10 cellular contexts compared by ENCODE assay signal in genomic region chr1:52424757-52425265, GRCh38. TPM values are rescaled to one million over a fixed set of nuclear protein-coding genes. Genes with fewer than 3 reads are reported as not detected.
DNase-seq lines count a peak whose midpoint lies in the region; ATAC-seq and TF ChIP-seq lines count a peak whose summit lies in the region.
"Had no signal": no experiment of that assay in that cellular context is flagged by ENCODE, and none has a peak within 500 bp of the region (broad histone marks: within the 10 kb centered on the region; RNA-seq: fewer than 3 reads in every experiment).

No MANE protein-coding gene starts in this region.

- H3K9me1 ChIP-seq in IMR-90 (ENCODE audit: insufficient read depth, low read length) = peaks cover 12% of the 10 kb centered on the region

- H3K9ac ChIP-seq in IMR-90 (ENCODE audit: low read depth, low read length) = no peak overlapping the region

- no peak overlapping the region for H2AK9ac ChIP-seq in IMR-90 (replicated peaks; ENCODE audit: low read depth, low read length, poor library complexity)

- no peak overlapping the region for H2AK5ac ChIP-seq in IMR-90 (ENCODE audit: low read depth, low read length)

- H3K27ac ChIP-seq in IMR-90 (ENCODE audit: insufficient read depth, low read length) = no peak overlapping the region
- H3K27ac ChIP-seq in naive thymus-derived CD4-positive, alpha-beta T cell (ENCODE audit: low read depth, low read length) = peak overlapping the region; percentile 63
- no peak overlapping the region for H3K27ac ChIP-seq in substantia nigra (ENCODE audit: low read depth, low read length, poor library complexity, severe bottlenecking)
- H3K27ac ChIP-seq: pancreas, vagina had no signal

- H3K56ac ChIP-seq in IMR-90 (ENCODE audit: extremely low read depth, insufficient read depth, low read length) = no peak overlapping the region

- CTCF ChIA-PET in IMR-90 (lab: Yijun Ruan, JAX) = no interaction called here
- CTCF ChIA-PET in naive thymus-derived CD4-positive, alpha-beta T cell (lab: Charles Lee) = no interaction called here

- peak; percentile 35 for ATAC-seq in IMR-90 (ENCODE audit: low read depth)
- no peak for ATAC-seq in naive thymus-derived CD4-positive, alpha-beta T cell
- ATAC-seq: pancreas had no signal

- dilution Hi-C loops in IMR-90 (cut with HindIII; ENCODE audit: low sequenced_read_pairs, unreplicated experiment) = no loop called here

- no peak overlapping the region for H4K5ac ChIP-seq in IMR-90 (ENCODE audit: low read depth, low read length)

- H3K27me3 Mint-ChIP-seq in activated CD4-positive, alpha-beta T cell treated with anti-CD3 and anti-CD28 coated beads, Interleukin-2, amount 10 ng/mL, durations not matched to agents 24 days and 14 days = no peaks in the 10 kb centered on the region
- H3K27me3 Mint-ChIP-seq in activated T-helper 2 cell treated with anti-CD3 and anti-CD28 coated beads, Interferon-gamma antibody, Interleukin-2, Interleukin-4, amounts not matched to agents 10 μg/mL and 5 μg/mL and 100 μg/mL, durations not matched to agents 14 hours and 24 hours and 36 hours (ENCODE audit: low read depth) = no peaks in the 10 kb centered on the region
- no peaks in the 10 kb centered on the region for H3K27me3 Mint-ChIP-seq in naive thymus-derived CD4-positive, alpha-beta T cell

- H3K79me1 ChIP-seq in IMR-90 (ENCODE audit: low read depth in 1 of 2, low read length in 2 of 2) = peaks cover 3 to 28% of the 10 kb centered on the region in 2 experiments; a peak in 3 of 4 replicates

- POLR2A ChIA-PET in IMR-90 (lab: Charles Lee; ENCODE audit: unreplicated experiment) = no interaction called here
- POLR2A ChIA-PET in naive thymus-derived CD4-positive, alpha-beta T cell (lab: Charles Lee) = interaction anchor here (0.8 to 4.1 kb wide), 8 partner anchors 17 to 302 kb away, joined by 3 to 53 read pairs (median 4); partner anchors contain the start of genes CC2D1B, ORC1, PRPF38A and SHISAL2A

- peaks cover 33% of the 10 kb centered on the region for H3K4me1 Mint-ChIP-seq in activated CD4-positive, alpha-beta T cell treated with anti-CD3 and anti-CD28 coated beads, Interleukin-2, amount 10 ng/mL, durations not matched to agents 24 days and 14 days
- peaks cover 33% of the 10 kb centered on the region for H3K4me1 Mint-ChIP-seq in activated T-helper 2 cell treated with anti-CD3 and anti-CD28 coated beads, Interferon-gamma antibody, Interleukin-2, Interleukin-4, amounts not matched to agents 10 μg/mL and 5 μg/mL and 100 μg/mL, durations not matched to agents 14 hours and 24 hours and 36 hours (ENCODE audit: low read depth)
- H3K4me1 Mint-ChIP-seq in naive thymus-derived CD4-positive, alpha-beta T cell = peaks cover 27 to 67% (median 46%) of the 10 kb centered on the region in 7 donors

- H2BK120ac ChIP-seq in IMR-90 (ENCODE audit: low read depth, low read length) = no peak overlapping the region

- no peak overlapping the region for H4K91ac ChIP-seq in IMR-90 (ENCODE audit: insufficient read depth, low read depth, low read length)

- TF ChIP-seq POLR2A in IMR-90 (IDR thresholded peaks at IDR 0.05; ENCODE audit: low read depth, low read length) = no peak

- H3K4ac ChIP-seq in IMR-90 (ENCODE audit: low read depth, low read length) = no peak overlapping the region

- no peak overlapping the region for H2BK5ac ChIP-seq in IMR-90 (ENCODE audit: low read depth, low read length, poor library complexity, severe bottlenecking)

- H3K9me3 ChIP-seq in IMR-90 (ENCODE audit: control insufficient read depth, insufficient read depth, low read length) = no peaks in the 10 kb centered on the region
- no peaks in the 10 kb centered on the region for H3K9me3 ChIP-seq in naive thymus-derived CD4-positive, alpha-beta T cell (ENCODE audit: control insufficient read depth in 2 of 3, low read length in 3 of 3)
- H3K9me3 ChIP-seq: pancreas, vagina had no signal

- H3K27me3 ChIP-seq in IMR-90 (ENCODE audit: control insufficient read depth, insufficient read depth, low read length) = no peaks in the 10 kb centered on the region
- no peaks in the 10 kb centered on the region for H3K27me3 ChIP-seq in naive thymus-derived CD4-positive, alpha-beta T cell (ENCODE audit: control insufficient read depth in 2 of 2, insufficient read depth in 2 of 2, low read length in 2 of 2)
- H3K27me3 ChIP-seq: pancreas, vagina had no signal

- intact Hi-C loops in activated CD4-positive, alpha-beta T cell treated with anti-CD3 and anti-CD28 coated beads, Interleukin-2, amount 10 ng/mL, durations not matched to agents 24 days and 14 days (cut with micrococcal nuclease) = loop anchor here (1.0 kb wide), 3 partner anchors 21 to 261 kb away; partner anchors contain the start of genes ORC1, PRPF38A and TUT4
- intact Hi-C loops in IMR-90 (cut with micrococcal nuclease) = loop anchor here (5.0 kb wide), 1 partner anchor 262 kb away; no protein-coding TSS in a partner anchor
- intact Hi-C loops in activated T-helper 2 cell treated with anti-CD3 and anti-CD28 coated beads, Interferon-gamma antibody, Interleukin-2, Interleukin-4, amounts not matched to agents 10 μg/mL and 5 μg/mL and 100 μg/mL, durations not matched to agents 14 hours and 24 hours and 36 hours (cut with micrococcal nuclease) = loop anchor here (1.0 to 10.0 kb wide), 4 partner anchors 21 to 261 kb away; partner anchors contain the start of genes ORC1, PRPF38A and TUT4
- intact Hi-C loops in naive thymus-derived CD4-positive, alpha-beta T cell (cut with micrococcal nuclease) = loop anchor here (1.0 to 5.0 kb wide), 8 partner anchors 16 to 368 kb away; partner anchors contain the start of genes BTF3L4 (in 2 of the 2), ORC1 (in 2 of the 2), PRPF38A (in 2 of the 2) and TUT4 (in 2 of the 2)

- no TSS peak for BruUV-seq in IMR-90 (replicated peaks; lab: Mats Ljungman, UMichigan)

- peak overlapping the region; percentile 81 for H3K27ac Mint-ChIP-seq in activated CD4-positive, alpha-beta T cell treated with anti-CD3 and anti-CD28 coated beads, Interleukin-2, amount 10 ng/mL, durations not matched to agents 24 days and 14 days
- H3K27ac Mint-ChIP-seq in activated T-helper 2 cell treated with anti-CD3 and anti-CD28 coated beads, Interferon-gamma antibody, Interleukin-2, Interleukin-4, amounts not matched to agents 10 μg/mL and 5 μg/mL and 100 μg/mL, durations not matched to agents 14 hours and 24 hours and 36 hours = peak overlapping the region; percentile 91
- peak overlapping the region; percentile 85 to 96 (median 91) for H3K27ac Mint-ChIP-seq in naive thymus-derived CD4-positive, alpha-beta T cell

- TF ChIP-seq RAD21 in IMR-90 (IDR thresholded peaks at IDR 0.05; ENCODE audit: low read length) = no peak

- H3K14ac ChIP-seq in IMR-90 (replicated peaks; ENCODE audit: low read depth, low read length) = no peak overlapping the region

- no peak overlapping the region for H4K8ac ChIP-seq in IMR-90 (ENCODE audit: low read depth in 2 of 2, low read length in 2 of 2)

- no peak overlapping the region for H2BK20ac ChIP-seq in IMR-90 (ENCODE audit: low read depth, low read length)

- no peak overlapping the region for H3K23ac ChIP-seq in IMR-90 (ENCODE audit: low read depth, low read length)

- peak overlapping the region; percentile 13; the same call in 1 of the 2 replicates for H3K4me2 ChIP-seq in IMR-90 (ENCODE audit: low read depth, low read length)

- H4K20me1 ChIP-seq in IMR-90 (ENCODE audit: insufficient read depth, low read length) = peaks cover 10% of the 10 kb centered on the region; the same call in 1 of the 2 replicates

- WGBS in IMR-90 (ENCODE audit: extremely low coverage in 2 of 2, insufficient read length in 1 of 2), 2 experiments = 86% methylated on average over 2 of the region's 2 CpGs; no CpG with 5 or more reads in 1 of the 2 experiments

- no peak overlapping the region for H3K4me3 ChIP-seq in IMR-90 (ENCODE audit: insufficient read depth, low read depth, low read length)
- no peak overlapping the region for H3K4me3 ChIP-seq in naive thymus-derived CD4-positive, alpha-beta T cell (ENCODE audit: low read length)
- H3K4me3 ChIP-seq: pancreas, vagina had no signal

- no peaks in the 10 kb centered on the region for H3K9me3 Mint-ChIP-seq in activated CD4-positive, alpha-beta T cell treated with anti-CD3 and anti-CD28 coated beads, Interleukin-2, amount 10 ng/mL, durations not matched to agents 24 days and 14 days
- no peaks in the 10 kb centered on the region for H3K9me3 Mint-ChIP-seq in activated T-helper 2 cell treated with anti-CD3 and anti-CD28 coated beads, Interferon-gamma antibody, Interleukin-2, Interleukin-4, amounts not matched to agents 10 μg/mL and 5 μg/mL and 100 μg/mL, durations not matched to agents 14 hours and 24 hours and 36 hours
- no peaks in the 10 kb centered on the region for H3K9me3 Mint-ChIP-seq in naive thymus-derived CD4-positive, alpha-beta T cell

- H3K36me3 ChIP-seq in IMR-90 (ENCODE audit: control insufficient read depth, insufficient read depth, low read length) = peaks cover 13% of the 10 kb centered on the region
- peaks cover 0 to 7% (median 0%) of the 10 kb centered on the region in 3 experiments for H3K36me3 ChIP-seq in naive thymus-derived CD4-positive, alpha-beta T cell (ENCODE audit: control insufficient read depth in 2 of 3, insufficient read depth in 3 of 3, low read length in 3 of 3)

- no peak overlapping the region for H3K18ac ChIP-seq in IMR-90 (ENCODE audit: low read depth, low read length)

- no peak overlapping the region for H2AFZ ChIP-seq in IMR-90 (replicated peaks; ENCODE audit: low read length, poor library complexity)

- peak overlapping the region; percentile 67 for H3K4me3 Mint-ChIP-seq in activated CD4-positive, alpha-beta T cell treated with anti-CD3 and anti-CD28 coated beads, Interleukin-2, amount 10 ng/mL, durations not matched to agents 24 days and 14 days
- H3K4me3 Mint-ChIP-seq in activated T-helper 2 cell treated with anti-CD3 and anti-CD28 coated beads, Interferon-gamma antibody, Interleukin-2, Interleukin-4, amounts not matched to agents 10 μg/mL and 5 μg/mL and 100 μg/mL, durations not matched to agents 14 hours and 24 hours and 36 hours (ENCODE audit: low read depth) = peak overlapping the region; percentile 52
- peak overlapping the region; percentile 49 to 81 (median 74) for H3K4me3 Mint-ChIP-seq in naive thymus-derived CD4-positive, alpha-beta T cell

- in situ Hi-C loops in IMR-90 (cut with MboI; ENCODE audit: low sequenced_read_pairs) = no loop called here

- H3K36me3 Mint-ChIP-seq in activated CD4-positive, alpha-beta T cell treated with anti-CD3 and anti-CD28 coated beads, Interleukin-2, amount 10 ng/mL, durations not matched to agents 24 days and 14 days (ENCODE audit: low read depth) = peaks cover 41% of the 10 kb centered on the region
- H3K36me3 Mint-ChIP-seq in activated T-helper 2 cell treated with anti-CD3 and anti-CD28 coated beads, Interferon-gamma antibody, Interleukin-2, Interleukin-4, amounts not matched to agents 10 μg/mL and 5 μg/mL and 100 μg/mL, durations not matched to agents 14 hours and 24 hours and 36 hours (ENCODE audit: low read depth) = peaks cover 54% of the 10 kb centered on the region
- H3K36me3 Mint-ChIP-seq in naive thymus-derived CD4-positive, alpha-beta T cell = peaks cover 0 to 28% (median 22%) of the 10 kb centered on the region in 5 donors

- peaks cover 16% of the 10 kb centered on the region for H3K4me1 ChIP-seq in IMR-90 (ENCODE audit: control insufficient read depth, insufficient read depth, low read length)
- H3K4me1 ChIP-seq in naive thymus-derived CD4-positive, alpha-beta T cell (ENCODE audit: control insufficient read depth in 2 of 2, insufficient read depth in 2 of 2, low read length in 2 of 2) = peaks cover 35 to 43% of the 10 kb centered on the region in 2 donors
- H3K4me1 ChIP-seq: pancreas, vagina had no signal

- no peak for TF ChIP-seq CTCF in IMR-90 (conservative IDR thresholded peaks at IDR 0.05; ENCODE audit: low read depth, low read length)

- DNase-seq in activated CD4-positive, alpha-beta T cell treated with anti-CD3 and anti-CD28 coated beads, Interleukin-2, amount 10 ng/mL, durations not matched to agents 24 days and 14 days = no peak
- no peak for DNase-seq in activated CD4-positive, alpha-beta T cell treated with anti-CD3 and anti-CD28 coated beads for 1 hour
- DNase-seq in IMR-90 (peak; percentile 70), substantia nigra (lab: John Stamatoyannopoulos, UW) (no peak), H4 (ENCODE audit: low spot score) (no peak), NCI-H2171 (lab: John Stamatoyannopoulos, UW) (no peak)
- DNase-seq in activated T-helper 2 cell treated with anti-CD3 and anti-CD28 coated beads, Interferon-gamma antibody, Interleukin-2, Interleukin-4, amounts not matched to agents 10 μg/mL and 5 μg/mL and 100 μg/mL, durations not matched to agents 14 hours and 24 hours and 36 hours (ENCODE audit: low spot score) = no peak
- DNase-seq in naive thymus-derived CD4-positive, alpha-beta T cell = peak in 5 of 9 donors; percentile 29 to 37 (median 33)
- DNase-seq: pancreas had no signal

- no peak overlapping the region for H2BK15ac ChIP-seq in IMR-90 (ENCODE audit: low read depth, low read length)

RNA-seq across cellular contexts. Expression of gene PRPF38A, which starts 20.4 kb away (rescaled TPM):
- total RNA-seq in activated CD4-positive, alpha-beta T cell treated with anti-CD3 and anti-CD28 coated beads, Interleukin-2, amount 10 ng/mL, durations not matched to agents 24 days and 14 days = 106 and 108 TPM in 2 replicates
- 17.2 and 23.5 TPM in 2 replicates for total RNA-seq in IMR-90 (2012; rRNA removed)
- 14.9 and 19.0 TPM in 2 replicates for polyA plus RNA-seq in IMR-90 (2012; rRNA removed)
- polyA plus RNA-seq in IMR-90 (2012; cell fraction: cytosol; rRNA removed) = 7.7 and 16.6 TPM in 2 replicates
- 10.3 and 43.7 TPM in 2 replicates for polyA plus RNA-seq in IMR-90 (2012; cell fraction: nucleus; rRNA removed; ENCODE audit: low replicate concordance)
- 96.6 and 98.1 TPM in 2 replicates for total RNA-seq in activated T-helper 2 cell treated with anti-CD3 and anti-CD28 coated beads, Interferon-gamma antibody, Interleukin-2, Interleukin-4, amounts not matched to agents 10 μg/mL and 5 μg/mL and 100 μg/mL, durations not matched to agents 14 hours and 24 hours and 36 hours
- total RNA-seq in naive thymus-derived CD4-positive, alpha-beta T cell = 10 to 100 TPM; 62.1 to 98.7 (median 81.6) TPM
- polyA plus RNA-seq in naive thymus-derived CD4-positive, alpha-beta T cell = 10 to 100 TPM; 34.7 to 35.9 TPM
- total RNA-seq in H4 (2014; rRNA removed; shearing (Covaris generic)) = 9.7 and 15.0 TPM in 2 replicates

RNA-seq across cellular contexts. Expression of gene ORC1, which starts 20.6 kb away (rescaled TPM):
- total RNA-seq in activated CD4-positive, alpha-beta T cell treated with anti-CD3 and anti-CD28 coated beads, Interleukin-2, amount 10 ng/mL, durations not matched to agents 24 days and 14 days = 43.5 and 44.2 TPM in 2 replicates
- 9.7 and 10.6 TPM in 2 replicates for total RNA-seq in IMR-90 (2012; rRNA removed)
- 5.9 and 6.3 TPM in 2 replicates for polyA plus RNA-seq in IMR-90 (2012; rRNA removed)
- 1.9 and 2.9 TPM in 2 replicates for polyA plus RNA-seq in IMR-90 (2012; cell fraction: cytosol; rRNA removed)
- 3.2 and 3.3 TPM in 2 replicates for polyA plus RNA-seq in IMR-90 (2012; cell fraction: nucleus; rRNA removed; ENCODE audit: low replicate concordance)
- total RNA-seq in activated T-helper 2 cell treated with anti-CD3 and anti-CD28 coated beads, Interferon-gamma antibody, Interleukin-2, Interleukin-4, amounts not matched to agents 10 μg/mL and 5 μg/mL and 100 μg/mL, durations not matched to agents 14 hours and 24 hours and 36 hours = 36.2 and 38.9 TPM in 2 replicates
- total RNA-seq in naive thymus-derived CD4-positive, alpha-beta T cell = 10 to 100 TPM in 1 of 5 experiments, 1 to 10 TPM in 3, under 1 TPM in 1; 0.97 to 25.2 (median 1.3) TPM
- polyA plus RNA-seq in naive thymus-derived CD4-positive, alpha-beta T cell = under 1 TPM in 1 of 2 donors, not detected in 1; 0.74 TPM
- 29.4 and 31.1 TPM in 2 replicates for total RNA-seq in H4 (2014; rRNA removed; shearing (Covaris generic))

RNA-seq across cellular contexts. Expression of gene CC2D1B, which starts 58.8 kb away (rescaled TPM):
- total RNA-seq in activated CD4-positive, alpha-beta T cell treated with anti-CD3 and anti-CD28 coated beads, Interleukin-2, amount 10 ng/mL, durations not matched to agents 24 days and 14 days = 34.8 and 36.7 TPM in 2 replicates
- total RNA-seq in IMR-90 (2012; rRNA removed) = 15.6 and 17.2 TPM in 2 replicates
- 16.4 and 16.9 TPM in 2 replicates for polyA plus RNA-seq in IMR-90 (2012; rRNA removed)
- polyA plus RNA-seq in IMR-90 (2012; cell fraction: cytosol; rRNA removed) = 9.8 and 10.7 TPM in 2 replicates
- polyA plus RNA-seq in IMR-90 (2012; cell fraction: nucleus; rRNA removed; ENCODE audit: low replicate concordance) = 39.6 and 49.2 TPM in 2 replicates
- total RNA-seq in activated T-helper 2 cell treated with anti-CD3 and anti-CD28 coated beads, Interferon-gamma antibody, Interleukin-2, Interleukin-4, amounts not matched to agents 10 μg/mL and 5 μg/mL and 100 μg/mL, durations not matched to agents 14 hours and 24 hours and 36 hours = 36.0 and 38.1 TPM in 2 replicates
- total RNA-seq in naive thymus-derived CD4-positive, alpha-beta T cell = 10 to 100 TPM; 44.5 to 91.2 (median 58.3) TPM
- 10 to 100 TPM in 1 of 2 donors, 1 to 10 TPM in 1; 5.2 to 16.7 TPM for polyA plus RNA-seq in naive thymus-derived CD4-positive, alpha-beta T cell
- total RNA-seq in H4 (2014; rRNA removed; shearing (Covaris generic)) = 19.9 and 23.0 TPM in 2 replicates

Comparison
In these comparisons a context has a peak if more than half of its experiments do, and no peak if none do; other contexts are left out.
1. DNase-seq: peak in IMR-90 (single experiment) and naive thymus-derived CD4-positive, alpha-beta T cell (5 of 9); none in activated CD4-positive, alpha-beta T cell treated with anti-CD3 and anti-CD28 coated beads, Interleukin-2, amount 10 ng/mL, durations not matched to agents 24 days and 14 days (single experiment), activated CD4-positive, alpha-beta T cell treated with anti-CD3 and anti-CD28 coated beads for 1 hour (single experiment), activated T-helper 2 cell treated with anti-CD3 and anti-CD28 coated beads, Interferon-gamma antibody, Interleukin-2, Interleukin-4, amounts not matched to agents 10 μg/mL and 5 μg/mL and 100 μg/mL, durations not matched to agents 14 hours and 24 hours and 36 hours (single experiment), substantia nigra (0 of 49), H4 (single experiment) and NCI-H2171 (single experiment).
2. Peak in every context shown above with its lines, with median percentiles within 50 percentile points of each other: H3K27ac Mint-ChIP-seq and H3K4me3 Mint-ChIP-seq.